Comparison of ENCODE assay signal across 1 cellular context in the genomic region with DNA sequence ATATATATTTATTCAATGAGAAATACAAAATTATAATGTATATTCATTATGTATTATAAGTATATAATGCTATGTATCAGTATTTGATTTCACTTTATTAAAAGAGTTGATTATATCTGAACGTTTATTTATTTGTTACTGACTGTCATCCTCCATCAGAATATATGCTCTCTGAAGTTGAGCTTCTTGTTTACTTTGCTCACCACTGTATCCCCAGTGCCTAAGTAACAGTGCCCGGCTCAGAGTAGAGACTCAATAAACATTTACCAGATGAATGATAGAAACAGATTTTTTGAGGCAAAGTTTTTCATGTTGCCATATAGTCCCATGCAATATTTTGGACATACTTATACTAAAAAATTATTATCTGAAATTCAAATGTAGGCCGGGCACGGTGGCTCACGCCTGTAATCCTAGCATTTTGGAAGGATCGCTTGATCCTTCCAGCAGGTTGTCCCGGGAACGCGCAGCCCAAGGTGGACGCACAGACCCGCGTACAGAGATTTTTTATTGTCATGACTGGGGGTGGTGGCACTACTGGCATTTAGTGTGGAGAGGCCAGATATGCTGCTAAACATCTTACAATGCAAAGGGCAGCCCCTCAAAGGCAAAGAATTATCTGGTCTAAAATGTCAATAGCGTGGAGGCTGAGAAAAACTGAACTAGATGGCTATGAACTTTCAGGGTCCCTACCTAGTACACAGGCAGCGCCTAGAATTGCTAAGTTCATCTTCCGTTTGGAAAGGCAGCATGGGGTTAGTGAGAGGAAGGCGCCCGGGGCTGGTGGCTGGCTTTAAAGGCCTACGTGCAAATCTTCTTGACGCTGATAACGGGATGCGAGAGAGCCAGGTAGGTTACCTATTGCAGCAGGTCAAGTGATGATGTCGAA.
TF ChIP-seq lines count a peak whose summit lies in the region.

No MANE protein-coding gene starts in this region.

TF ChIP-seq in neural cell, 6 proteins besides CTCF, POLR2A, EP300 and RAD21 (continued from another document):
- TF ChIP-seq, protein P1, sequence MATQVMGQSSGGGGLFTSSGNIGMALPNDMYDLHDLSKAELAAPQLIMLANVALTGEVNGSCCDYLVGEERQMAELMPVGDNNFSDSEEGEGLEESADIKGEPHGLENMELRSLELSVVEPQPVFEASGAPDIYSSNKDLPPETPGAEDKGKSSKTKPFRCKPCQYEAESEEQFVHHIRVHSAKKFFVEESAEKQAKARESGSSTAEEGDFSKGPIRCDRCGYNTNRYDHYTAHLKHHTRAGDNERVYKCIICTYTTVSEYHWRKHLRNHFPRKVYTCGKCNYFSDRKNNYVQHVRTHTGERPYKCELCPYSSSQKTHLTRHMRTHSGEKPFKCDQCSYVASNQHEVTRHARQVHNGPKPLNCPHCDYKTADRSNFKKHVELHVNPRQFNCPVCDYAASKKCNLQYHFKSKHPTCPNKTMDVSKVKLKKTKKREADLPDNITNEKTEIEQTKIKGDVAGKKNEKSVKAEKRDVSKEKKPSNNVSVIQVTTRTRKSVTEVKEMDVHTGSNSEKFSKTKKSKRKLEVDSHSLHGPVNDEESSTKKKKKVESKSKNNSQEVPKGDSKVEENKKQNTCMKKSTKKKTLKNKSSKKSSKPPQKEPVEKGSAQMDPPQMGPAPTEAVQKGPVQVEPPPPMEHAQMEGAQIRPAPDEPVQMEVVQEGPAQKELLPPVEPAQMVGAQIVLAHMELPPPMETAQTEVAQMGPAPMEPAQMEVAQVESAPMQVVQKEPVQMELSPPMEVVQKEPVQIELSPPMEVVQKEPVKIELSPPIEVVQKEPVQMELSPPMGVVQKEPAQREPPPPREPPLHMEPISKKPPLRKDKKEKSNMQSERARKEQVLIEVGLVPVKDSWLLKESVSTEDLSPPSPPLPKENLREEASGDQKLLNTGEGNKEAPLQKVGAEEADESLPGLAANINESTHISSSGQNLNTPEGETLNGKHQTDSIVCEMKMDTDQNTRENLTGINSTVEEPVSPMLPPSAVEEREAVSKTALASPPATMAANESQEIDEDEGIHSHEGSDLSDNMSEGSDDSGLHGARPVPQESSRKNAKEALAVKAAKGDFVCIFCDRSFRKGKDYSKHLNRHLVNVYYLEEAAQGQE (IDR thresholded peaks at IDR 0.05; ENCODE audit: borderline replicate concordance), result no peak
- TF ChIP-seq TAF1 (IDR thresholded peaks at IDR 0.05; ENCODE audit: low read depth) (no peak), EZH2 (IDR thresholded peaks at IDR 0.05; ENCODE audit: borderline replicate concordance, insufficient read depth, low read length, poor library complexity, severe bottlenecking) (no peak)
